27 cellular contexts compared by ENCODE assay signal in genomic region chr10:106551501-106551900, GRCh38.
"Had no signal": no experiment of that assay in that cellular context is flagged by ENCODE, and none has a peak within 500 bp of the region (broad histone marks: within the 10 kb centered on the region; RNA-seq: fewer than 3 reads in every experiment).

No MANE protein-coding gene starts in this region.

- H3K27me3 Mint-ChIP-seq: effector memory CD8-positive, alpha-beta T cell; stimulated activated naive CD8-positive, alpha-beta T cell treated with anti-CD3 and anti-CD28 coated beads, Interleukin-15, Interleukin-2, amounts not matched to agents 100 ng/mL and 50 ng/mL, for 24 hours had no signal

- H3K36me3 ChIP-seq: esophagus squamous epithelium, heart right ventricle, lower lobe of right lung, prostate gland, right atrium auricular region, thoracic aorta, vagina had no signal

- H3K9me3 Mint-ChIP-seq: nephron progenitor cell had no signal

- H3K36me3 Mint-ChIP-seq: stimulated activated naive B cell treated with anti-CD40 and anti-IgM and Interleukin-4, amounts not matched to agents 10 μg/mL and 1 μg/mL and 100 μg/mL, for 72 hours had no signal

- H3K4me3 Mint-ChIP-seq: effector memory CD8-positive, alpha-beta T cell; immature natural killer cell; naive thymus-derived CD8-positive, alpha-beta T cell; nephron progenitor cell; stimulated activated naive B cell treated with anti-CD40 and anti-IgM and Interleukin-4, amounts not matched to agents 10 μg/mL and 1 μg/mL and 100 μg/mL, for 72 hours; stimulated activated naive CD8-positive, alpha-beta T cell treated with anti-CD3 and anti-CD28 coated beads, Interleukin-15, Interleukin-2, amounts not matched to agents 100 ng/mL and 50 ng/mL, for 24 hours had no signal

- DNase-seq: cortex of kidney; effector memory CD8-positive, alpha-beta T cell; erythroblast; esophagus squamous epithelium; foreskin melanocyte; glutamatergic neuron; heart right ventricle; hippocampal formation; immature natural killer cell; islet precursor cell; kidney glomerular epithelial cell; left colon; left ventricle myocardium superior; lower lobe of right lung; naive thymus-derived CD8-positive, alpha-beta T cell; nephron progenitor cell; nucleus accumbens; small intestine; stimulated activated CD4-positive, alpha-beta T cell treated with anti-CD3 and anti-CD28 coated beads, Interleukin-15, amount 100 ng/mL, for 24 hours; stimulated activated CD4-positive, alpha-beta T cell treated with anti-CD3 and anti-CD28 coated beads, Interleukin-2, amount 100 ng/mL, for 48 hours; stimulated activated naive B cell treated with anti-CD40 and anti-IgM and Interleukin-4, amounts not matched to agents 10 μg/mL and 1 μg/mL and 100 μg/mL, for 72 hours; trophoblast cell had no signal

- ATAC-seq: effector memory CD8-positive, alpha-beta T cell; heart right ventricle; left colon; left ventricle myocardium superior; lower lobe of right lung; naive thymus-derived CD8-positive, alpha-beta T cell; stimulated activated naive B cell treated with anti-CD40 and anti-IgM and Interleukin-4, amounts not matched to agents 10 μg/mL and 1 μg/mL and 100 μg/mL, for 72 hours had no signal

- H3K27me3 ChIP-seq: esophagus squamous epithelium, heart right ventricle, right atrium auricular region, vagina had no signal

- H3K4me3 ChIP-seq: esophagus squamous epithelium, heart right ventricle, lower lobe of right lung, prostate gland, right atrium auricular region, thoracic aorta, vagina had no signal

- H3K4me1 Mint-ChIP-seq: immature natural killer cell; naive thymus-derived CD8-positive, alpha-beta T cell; stimulated activated naive B cell treated with anti-CD40 and anti-IgM and Interleukin-4, amounts not matched to agents 10 μg/mL and 1 μg/mL and 100 μg/mL, for 72 hours had no signal

- H3K9me3 ChIP-seq: esophagus squamous epithelium, heart right ventricle, lower lobe of right lung, prostate gland, right atrium auricular region, thoracic aorta, vagina had no signal

- H3K4me1 ChIP-seq: esophagus squamous epithelium, lower lobe of right lung, prostate gland, right atrium auricular region, vagina had no signal

- H3K27ac Mint-ChIP-seq: effector memory CD8-positive, alpha-beta T cell; immature natural killer cell; naive thymus-derived CD8-positive, alpha-beta T cell; nephron progenitor cell; stimulated activated naive B cell treated with anti-CD40 and anti-IgM and Interleukin-4, amounts not matched to agents 10 μg/mL and 1 μg/mL and 100 μg/mL, for 72 hours; stimulated activated naive CD8-positive, alpha-beta T cell treated with anti-CD3 and anti-CD28 coated beads, Interleukin-15, Interleukin-2, amounts not matched to agents 100 ng/mL and 50 ng/mL, for 24 hours had no signal

- H3K27ac ChIP-seq: esophagus squamous epithelium, heart right ventricle, lower lobe of right lung, prostate gland, right atrium auricular region, thoracic aorta, vagina had no signal
